9 cellular contexts compared by ENCODE assay signal in the genomic region with DNA sequence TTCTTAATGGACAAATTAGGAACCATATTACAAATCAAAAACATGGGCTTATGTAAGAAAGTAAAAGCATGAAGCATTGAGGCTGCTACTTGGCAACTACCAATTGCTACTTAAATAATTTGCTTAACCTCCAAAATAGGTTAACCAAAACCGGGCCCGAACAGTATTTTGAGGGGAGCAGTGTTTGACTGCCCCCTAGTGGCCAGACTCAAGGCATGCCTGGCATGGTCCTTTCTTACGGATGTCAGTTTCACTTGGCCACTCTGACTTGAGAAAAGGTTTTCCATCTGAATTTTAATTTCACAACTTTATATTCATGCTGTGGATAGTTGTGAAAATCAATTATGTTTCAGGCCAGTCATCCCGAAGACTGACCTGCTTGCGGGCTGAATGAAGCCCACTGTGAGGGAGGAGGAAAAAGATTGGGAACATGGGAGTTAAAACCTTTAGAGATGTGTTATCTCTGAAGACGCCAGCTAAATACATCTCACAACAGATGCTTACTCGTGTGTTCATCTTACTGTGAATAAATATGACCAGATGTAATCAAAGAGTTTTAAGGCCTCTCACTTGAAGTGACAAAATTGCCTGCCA. TPM values are rescaled to one million over a fixed set of nuclear protein-coding genes. Genes with fewer than 3 reads are reported as not detected.
DNase-seq lines count a peak whose midpoint lies in the region; ATAC-seq and TF ChIP-seq lines count a peak whose summit lies in the region.
"Had no signal": no experiment of that assay in that cellular context is flagged by ENCODE, and none has a peak within 500 bp of the region (broad histone marks: within the 10 kb centered on the region; RNA-seq: fewer than 3 reads in every experiment).

No MANE protein-coding gene starts in this region.

- H3K27me3 Mint-ChIP-seq in activated CD8-positive, alpha-beta memory T cell treated with anti-CD3 and anti-CD28 coated beads, Interleukin-2, amount 10 ng/mL, durations not matched to agents 7 days and 5 days, result peaks cover 11% of the 10 kb centered on the region
- peaks cover 8 to 21% (median 9%) of the 10 kb centered on the region in 5 donors for H3K27me3 Mint-ChIP-seq in naive thymus-derived CD8-positive, alpha-beta T cell

- H3K27ac Mint-ChIP-seq in activated CD8-positive, alpha-beta memory T cell treated with anti-CD3 and anti-CD28 coated beads, Interleukin-2, amount 10 ng/mL, durations not matched to agents 7 days and 5 days, result no peak overlapping the region
- H3K27ac Mint-ChIP-seq in naive thymus-derived CD8-positive, alpha-beta T cell, result no peak overlapping the region

- DNase-seq in BJ (ENCODE audit: low read depth), result no peak
- DNase-seq in NCI-H748 treated with DMSO at 0.1 percent for 48 hours (lab: John Stamatoyannopoulos, UW), result peak; percentile 78
- peak; percentile 74 for DNase-seq in activated CD8-positive, alpha-beta memory T cell treated with anti-CD3 and anti-CD28 coated beads, Interleukin-2, amount 10 ng/mL, durations not matched to agents 7 days and 5 days
- peak; percentile 70 to 82 for DNase-seq in erythroblast (lab: John Stamatoyannopoulos, UW)
- peak; percentile 12 to 66 (median 49) for DNase-seq in naive thymus-derived CD8-positive, alpha-beta T cell
- peak; percentile 9 to 18 for DNase-seq in stimulated activated CD8-positive, alpha-beta memory T cell treated with anti-CD3 and anti-CD28 coated beads, Interleukin-7, amount 100 ng/mL, for 48 hours (ENCODE audit: extremely low read depth in 1 of 2, low read depth in 1 of 2)

- no peak overlapping the region for H3K4me3 ChIP-seq in BJ (ENCODE audit: low read depth, low read length)

- no peaks in the 10 kb centered on the region for H3K4me1 Mint-ChIP-seq in activated CD8-positive, alpha-beta memory T cell treated with anti-CD3 and anti-CD28 coated beads, Interleukin-2, amount 10 ng/mL, durations not matched to agents 7 days and 5 days
- H3K4me1 Mint-ChIP-seq in naive thymus-derived CD8-positive, alpha-beta T cell, result peaks cover 0 to 5% (median 2%) of the 10 kb centered on the region in 4 donors

- no peaks in the 10 kb centered on the region for H3K27me3 ChIP-seq in BJ (ENCODE audit: control insufficient read depth, insufficient read depth, low read length)

- no peak overlapping the region for H3K4me3 Mint-ChIP-seq in activated CD8-positive, alpha-beta memory T cell treated with anti-CD3 and anti-CD28 coated beads, Interleukin-2, amount 10 ng/mL, durations not matched to agents 7 days and 5 days
- H3K4me3 Mint-ChIP-seq in naive thymus-derived CD8-positive, alpha-beta T cell, result peak overlapping the region in 1 of 10 donors; percentile 48

- H3K36me3 Mint-ChIP-seq in activated CD8-positive, alpha-beta memory T cell treated with anti-CD3 and anti-CD28 coated beads, Interleukin-2, amount 10 ng/mL, durations not matched to agents 7 days and 5 days, result no peaks in the 10 kb centered on the region
- H3K36me3 Mint-ChIP-seq in naive thymus-derived CD8-positive, alpha-beta T cell, result no peaks in the 10 kb centered on the region

- POLR2A ChIA-PET in BJ (lab: Charles Lee), result interaction anchor here (0.5 kb wide), 1 partner anchor 314 kb away, joined by 5 read pairs; no protein-coding TSS in a partner anchor
- POLR2A ChIA-PET in naive thymus-derived CD8-positive, alpha-beta T cell (lab: Charles Lee), result no interaction called here

- ATAC-seq in GM18907 (IDR thresholded peaks at IDR 0.05; ENCODE audit: unreplicated experiment) (peak; percentile 92), HG03280 (IDR thresholded peaks at IDR 0.05; ENCODE audit: unreplicated experiment) (peak; percentile 73)
- ATAC-seq in activated CD8-positive, alpha-beta memory T cell treated with anti-CD3 and anti-CD28 coated beads, Interleukin-2, amount 10 ng/mL, durations not matched to agents 7 days and 5 days, result peak; percentile 68
- ATAC-seq in naive thymus-derived CD8-positive, alpha-beta T cell, result peak; percentile 59 to 70

- TF ChIP-seq CTCF in BJ (IDR thresholded peaks at IDR 0.05; ENCODE audit: insufficient read depth, low read depth, low read length), result peak; percentile 97

- H3K9me3 Mint-ChIP-seq in activated CD8-positive, alpha-beta memory T cell treated with anti-CD3 and anti-CD28 coated beads, Interleukin-2, amount 10 ng/mL, durations not matched to agents 7 days and 5 days (ENCODE audit: low read depth), result no peaks in the 10 kb centered on the region
- H3K9me3 Mint-ChIP-seq in naive thymus-derived CD8-positive, alpha-beta T cell, result no peaks in the 10 kb centered on the region

- CTCF ChIA-PET in BJ (lab: Yijun Ruan, JAX), result interaction anchor here (0.6 to 3.5 kb wide), 15 partner anchors 9 to 506 kb away, joined by 3 to 37 read pairs (median 5); no protein-coding TSS in a partner anchor
- CTCF ChIA-PET in activated CD8-positive, alpha-beta memory T cell treated with anti-CD3 and anti-CD28 coated beads, Interleukin-2, amount 10 ng/mL, durations not matched to agents 7 days and 5 days (lab: Charles Lee), result interaction anchor here (1.0 kb wide), 1 partner anchor 12 kb away, joined by 3 read pairs; no protein-coding TSS in a partner anchor

- H3K36me3 ChIP-seq in BJ (ENCODE audit: control insufficient read depth, insufficient read depth, low read length), result no peaks in the 10 kb centered on the region

- no peak for TF ChIP-seq POLR2A in erythroblast (IDR thresholded peaks at IDR 0.05; ENCODE audit: low read length)

RNA-seq across cellular contexts. Expression of gene RXFP2, which starts 2.9 kb away (rescaled TPM):
- polyA plus RNA-seq in BJ (2011; rRNA removed), result 0.02 TPM in 1 of 2 replicates, not detected in the other
- polyA minus RNA-seq in BJ (2011; rRNA and poly(A)+ RNA removed), result not detected in 2 replicates
- total RNA-seq in activated CD8-positive, alpha-beta memory T cell treated with anti-CD3 and anti-CD28 coated beads, Interleukin-2, amount 10 ng/mL, durations not matched to agents 7 days and 5 days, result not detected
- not detected for total RNA-seq in naive thymus-derived CD8-positive, alpha-beta T cell
- polyA plus RNA-seq in naive thymus-derived CD8-positive, alpha-beta T cell, result not detected
- total RNA-seq: T-helper 1 cell treated with Interleukin-12 subunit alpha and Interleukin-12 subunit beta and Interleukin-4 antibody, amounts not matched to agents 30 ng/mL and 1 ng/mL, for 36 hours had no signal
